In genomic region chr10:63627881-63628296, GRCh38 we compare ENCODE assay signal across 9 cellular contexts.
DNase-seq lines count a peak whose midpoint lies in the region; ATAC-seq, FAIRE-seq and TF ChIP-seq lines count a peak whose summit lies in the region.
"Had no signal": no experiment of that assay in that cellular context is flagged by ENCODE, and none has a peak within 500 bp of the region (broad histone marks: within the 10 kb centered on the region; RNA-seq: fewer than 3 reads in every experiment).

No MANE protein-coding gene starts in this region.

- H3K27me3 ChIP-seq in DND-41 (ENCODE audit: insufficient read depth, low read length, poor library complexity) (no peaks in the 10 kb centered on the region), Karpas-422 (ENCODE audit: low read length) (no peaks in the 10 kb centered on the region), breast epithelium (no peaks in the 10 kb centered on the region)

- H3K27me3 Mint-ChIP-seq in osteocyte (ENCODE audit: unreplicated experiment): no peaks in the 10 kb centered on the region

- peaks cover 44% of the 10 kb centered on the region for H3K4me1 ChIP-seq in DND-41 (ENCODE audit: insufficient read depth, low read length)
- H3K4me1 ChIP-seq in Karpas-422 (ENCODE audit: low read length): peaks cover 37% of the 10 kb centered on the region
- H3K4me1 ChIP-seq in breast epithelium: peaks cover 0 to 3% of the 10 kb centered on the region in 2 donors
- peaks cover 19% of the 10 kb centered on the region for H3K4me1 ChIP-seq in mucosa of descending colon (ENCODE audit: low read depth)

- H3K9me2 ChIP-seq in Karpas-422 (replicated peaks; ENCODE audit: insufficient read depth, low read length): no peaks in the 10 kb centered on the region

- DNase-seq in DND-41 (no peak), Karpas-422 (no peak), breast epithelium (ENCODE audit: low spot score in 2 of 2) (no peak), osteocyte (ENCODE audit: extremely low spot score, unreplicated experiment) (no peak), posterior cingulate gyrus (no peak), RCC 7860 (ENCODE audit: low spot score) (no peak), mucosa of descending colon (no peak)
- DNase-seq: SW 1271 had no signal

- H3K36me3 ChIP-seq in DND-41 (ENCODE audit: insufficient read depth, low read length): no peaks in the 10 kb centered on the region
- H3K36me3 ChIP-seq in Karpas-422 (ENCODE audit: insufficient read depth, low read length): no peaks in the 10 kb centered on the region
- H3K36me3 ChIP-seq in breast epithelium: no peaks in the 10 kb centered on the region
- no peaks in the 10 kb centered on the region for H3K36me3 ChIP-seq in mucosa of descending colon (ENCODE audit: low read depth)

- FAIRE-seq in RCC 7860 (lab: Jason Lieb, UNC): no peak

- H3K4me2 ChIP-seq in DND-41 (ENCODE audit: insufficient read depth, low read length) (peak overlapping the region; percentile 34; the same call in 1 of the 2 replicates), Karpas-422 (ENCODE audit: low read depth, low read length, poor library complexity, severe bottlenecking) (peak overlapping the region; percentile 77)

- peaks cover 42% of the 10 kb centered on the region for H3K4me1 Mint-ChIP-seq in osteocyte (ENCODE audit: unreplicated experiment)

- H3K4me3 Mint-ChIP-seq in osteocyte (ENCODE audit: unreplicated experiment): peak overlapping the region; percentile 8

- H3K9me3 Mint-ChIP-seq in osteocyte (ENCODE audit: unreplicated experiment): no peaks in the 10 kb centered on the region

- H3K27ac Mint-ChIP-seq in osteocyte (ENCODE audit: unreplicated experiment): peak overlapping the region; percentile 88

- peaks cover 10% of the 10 kb centered on the region for H3K36me3 Mint-ChIP-seq in osteocyte (ENCODE audit: unreplicated experiment)

- TF ChIP-seq POLR2A in breast epithelium (IDR thresholded peaks at IDR 0.05): no peak

- no peak overlapping the region for H3K9ac ChIP-seq in DND-41 (ENCODE audit: low read depth, low read length)
- H3K9ac ChIP-seq in Karpas-422 (ENCODE audit: low read length): no peak overlapping the region

- H3K79me2 ChIP-seq in DND-41 (ENCODE audit: insufficient read depth, low read length): no peaks in the 10 kb centered on the region
- H3K79me2 ChIP-seq in Karpas-422 (ENCODE audit: low read length): no peaks in the 10 kb centered on the region

- H3K27ac ChIP-seq in DND-41 (ENCODE audit: low read length) (no peak overlapping the region), Karpas-422 (ENCODE audit: low read length) (peak overlapping the region; percentile 90; the same call in 1 of the 2 replicates), breast epithelium (peak overlapping the region; percentile 16 to 98)

- ATAC-seq in DND-41 (ENCODE audit: insufficient read depth, low read depth) (no peak), HG02571 (IDR thresholded peaks at IDR 0.05; ENCODE audit: unreplicated experiment) (no peak), mucosa of descending colon (no peak)

- intact Hi-C loops in breast epithelium (cut with DNase I; ENCODE audit: low total_unique reads): no loop called here
- intact Hi-C loops in posterior cingulate gyrus (cut with DNase I): loop anchor here (2.0 to 5.0 kb wide), 4 partner anchors 51 to 421 kb away; no protein-coding TSS in a partner anchor
- intact Hi-C loops in mucosa of descending colon (cut with DNase I, micrococcal nuclease): loop anchor here (5.0 to 10.0 kb wide), 3 partner anchors 84 to 411 kb away; partner anchors contain the start of gene JMJD1C (in 1 of the 2)

- H4K20me1 ChIP-seq in DND-41 (ENCODE audit: insufficient read depth, low read length): no peaks in the 10 kb centered on the region
- no peaks in the 10 kb centered on the region; the same call in 1 of the 2 replicates for H4K20me1 ChIP-seq in Karpas-422 (ENCODE audit: insufficient read depth, low read depth, low read length)

- H3K4me3 ChIP-seq in DND-41 (ENCODE audit: low read depth in 1 of 2, low read length in 2 of 2) (no peak overlapping the region), Karpas-422 (ENCODE audit: low read length) (peak overlapping the region; percentile 77), breast epithelium (no peak overlapping the region), mucosa of descending colon (no peak overlapping the region)

- H2AFZ ChIP-seq in DND-41 (ENCODE audit: low read depth, low read length) (no peak overlapping the region), Karpas-422 (ENCODE audit: low read length) (no peak overlapping the region)

- TF ChIP-seq CTCF in DND-41 (IDR thresholded peaks at IDR 0.05; ENCODE audit: borderline replicate concordance, extremely low read depth, low read length, poor library complexity, severe bottlenecking) (no peak), breast epithelium (IDR thresholded peaks at IDR 0.05) (no peak), osteocyte (IDR thresholded peaks at IDR 0.05) (no peak), mucosa of descending colon (IDR thresholded peaks at IDR 0.05) (no peak)

- no peaks in the 10 kb centered on the region for H3K9me3 ChIP-seq in DND-41 (ENCODE audit: insufficient read depth, low read length, severe bottlenecking)
- H3K9me3 ChIP-seq in Karpas-422 (ENCODE audit: low read length): no peaks in the 10 kb centered on the region
- H3K9me3 ChIP-seq in breast epithelium: no peaks in the 10 kb centered on the region
- H3K9me3 ChIP-seq in mucosa of descending colon: no peaks in the 10 kb centered on the region
